Comparison of ENCODE assay signal across 22 cellular contexts in the genomic region with DNA sequence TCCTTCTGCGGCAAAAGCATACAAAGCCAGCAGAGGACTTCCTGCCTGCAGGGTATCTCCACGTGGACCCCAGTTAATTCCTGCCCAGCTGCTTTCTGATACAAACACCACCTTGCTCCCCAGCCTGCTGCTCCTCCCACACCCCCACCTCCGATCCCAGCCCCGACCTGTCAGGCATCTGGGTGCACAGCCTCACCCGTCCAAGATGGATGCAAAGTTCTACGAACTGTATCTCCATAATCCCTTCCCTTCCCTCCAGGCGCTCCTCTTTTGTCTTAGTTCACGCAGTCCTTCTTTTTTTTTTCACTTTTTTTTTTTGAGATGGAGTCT. TPM values are rescaled to one million over a fixed set of nuclear protein-coding genes. Genes with fewer than 3 reads are reported as not detected.
DNase-seq lines count a peak whose midpoint lies in the region; ATAC-seq and TF ChIP-seq lines count a peak whose summit lies in the region.
"Had no signal": no experiment of that assay in that cellular context is flagged by ENCODE, and none has a peak within 500 bp of the region (broad histone marks: within the 10 kb centered on the region; RNA-seq: fewer than 3 reads in every experiment).

No MANE protein-coding gene starts in this region.

- DNase-seq in activated CD8-positive, alpha-beta memory T cell treated with anti-CD3 and anti-CD28 coated beads for 24 hours, result peak; percentile 19
- DNase-seq in activated CD8-positive, alpha-beta memory T cell treated with anti-CD3 and anti-CD28 coated beads, Interleukin-2, amount 10 ng/mL, durations not matched to agents 7 days and 5 days, result no peak
- DNase-seq in WERI-Rb-1 (no peak), mesenteric fat pad (ENCODE audit: low spot score) (peak; percentile 67), sciatic nerve (ENCODE audit: low spot score) (peak; percentile 51)
- no peak for DNase-seq in activated CD4-positive, alpha-beta T cell treated with anti-CD3 and anti-CD28 coated beads, Interleukin-2, amount 50 U/mL, for 4 hours
- DNase-seq: BE2C; DMS53; EL; Kasumi-1; MG63; NCI-H1048; NCI-H1436; NCI-H2029; NCI-H2171 treated with DMSO at 0.1 percent for 48 hours; NCI-H446; NCI-H526 treated with DMSO at 0.1 percent for 48 hours; NK-92 treated with Interleukin-12 subunit alpha and Interleukin-12 subunit beta, amount 100 ng/mL, for 24 hours; Peyer's patch; Right ventricle myocardium superior had no signal

- no peak overlapping the region for H3K4me3 Mint-ChIP-seq in activated CD8-positive, alpha-beta memory T cell treated with anti-CD3 and anti-CD28 coated beads, Interleukin-2, amount 10 ng/mL, durations not matched to agents 7 days and 5 days
- H3K4me3 Mint-ChIP-seq: CD8-positive, alpha-beta T cell had no signal

- no peaks in the 10 kb centered on the region for H3K27me3 Mint-ChIP-seq in activated CD8-positive, alpha-beta memory T cell treated with anti-CD3 and anti-CD28 coated beads, Interleukin-2, amount 10 ng/mL, durations not matched to agents 7 days and 5 days

- no peak overlapping the region for H3K27ac Mint-ChIP-seq in activated CD8-positive, alpha-beta memory T cell treated with anti-CD3 and anti-CD28 coated beads, Interleukin-2, amount 10 ng/mL, durations not matched to agents 7 days and 5 days

- TF ChIP-seq CTCF in WERI-Rb-1 (IDR thresholded peaks at IDR 0.05; ENCODE audit: low read depth, low read length), result no peak

- CTCF ChIA-PET in activated CD8-positive, alpha-beta memory T cell treated with anti-CD3 and anti-CD28 coated beads, Interleukin-2, amount 10 ng/mL, durations not matched to agents 7 days and 5 days (lab: Charles Lee), result interaction anchor here (1.3 kb wide), 1 partner anchor 35 kb away, joined by 5 read pairs; no protein-coding TSS in a partner anchor

- peaks cover 10% of the 10 kb centered on the region for H3K4me1 Mint-ChIP-seq in activated CD8-positive, alpha-beta memory T cell treated with anti-CD3 and anti-CD28 coated beads, Interleukin-2, amount 10 ng/mL, durations not matched to agents 7 days and 5 days

- no peak for ATAC-seq in activated CD8-positive, alpha-beta memory T cell treated with anti-CD3 and anti-CD28 coated beads, Interleukin-2, amount 10 ng/mL, durations not matched to agents 7 days and 5 days
- ATAC-seq in sciatic nerve (no peak), GM21825 (IDR thresholded peaks at IDR 0.05; ENCODE audit: unreplicated experiment) (no peak)
- ATAC-seq: CD8-positive, alpha-beta T cell had no signal

- no peaks in the 10 kb centered on the region for H3K27me3 ChIP-seq in WERI-Rb-1 (ENCODE audit: insufficient read depth, low read depth, severe bottlenecking)
- H3K27me3 ChIP-seq: BE2C, MG63, Peyer's patch had no signal

- H3K27ac ChIP-seq in WERI-Rb-1, result peak overlapping the region; percentile 82
- H3K27ac ChIP-seq: Peyer's patch had no signal

- peaks cover 41% of the 10 kb centered on the region for H3K36me3 Mint-ChIP-seq in activated CD8-positive, alpha-beta memory T cell treated with anti-CD3 and anti-CD28 coated beads, Interleukin-2, amount 10 ng/mL, durations not matched to agents 7 days and 5 days

- no peaks in the 10 kb centered on the region for H3K9me3 ChIP-seq in WERI-Rb-1 (ENCODE audit: severe bottlenecking)
- H3K9me3 ChIP-seq: BE2C, MG63, Peyer's patch had no signal

- H3K9me3 Mint-ChIP-seq in activated CD8-positive, alpha-beta memory T cell treated with anti-CD3 and anti-CD28 coated beads, Interleukin-2, amount 10 ng/mL, durations not matched to agents 7 days and 5 days (ENCODE audit: low read depth), result no peaks in the 10 kb centered on the region
- H3K9me3 Mint-ChIP-seq: CD8-positive, alpha-beta T cell had no signal

- H3K4me3 ChIP-seq in WERI-Rb-1 (ENCODE audit: low read depth, low read length), result no peak overlapping the region
- H3K4me3 ChIP-seq: MG63, Peyer's patch had no signal

- intact Hi-C loops in sciatic nerve (cut with DNase I), result no loop called here

- peaks cover 25% of the 10 kb centered on the region for H3K36me3 ChIP-seq in WERI-Rb-1
- H3K36me3 ChIP-seq: BE2C, MG63 had no signal

RNA-seq across cellular contexts. Expression of gene FOXJ1, which starts 15.6 kb away (rescaled TPM):
- total RNA-seq in activated CD8-positive, alpha-beta memory T cell treated with anti-CD3 and anti-CD28 coated beads, Interleukin-2, amount 10 ng/mL, durations not matched to agents 7 days and 5 days, result under 1 TPM in 1 of 2 experiments, not detected in 1; 0.55 TPM
- total RNA-seq in mesenteric fat pad (0.16 TPM), sciatic nerve (0.40 TPM)
- total RNA-seq: Peyer's patch, Right ventricle myocardium superior had no signal

RNA-seq across cellular contexts. Expression of gene EXOC7, which starts 53.0 kb away (rescaled TPM):
- total RNA-seq in activated CD8-positive, alpha-beta memory T cell treated with anti-CD3 and anti-CD28 coated beads, Interleukin-2, amount 10 ng/mL, durations not matched to agents 7 days and 5 days, result 100 to 1,000 TPM; 132 to 137 TPM
- total RNA-seq in mesenteric fat pad, result 117 TPM
- 125 TPM for total RNA-seq in sciatic nerve

Comparison
In these comparisons a context has a peak if more than half of its experiments do, and no peak if none do; other contexts are left out.
1. DNase-seq: peak in activated CD8-positive, alpha-beta memory T cell treated with anti-CD3 and anti-CD28 coated beads for 24 hours (single experiment), mesenteric fat pad (single experiment) and sciatic nerve (single experiment); none in activated CD8-positive, alpha-beta memory T cell treated with anti-CD3 and anti-CD28 coated beads, Interleukin-2, amount 10 ng/mL, durations not matched to agents 7 days and 5 days (single experiment), WERI-Rb-1 (single experiment) and activated CD4-positive, alpha-beta T cell treated with anti-CD3 and anti-CD28 coated beads, Interleukin-2, amount 50 U/mL, for 4 hours (0 of 2).